In genomic region chr19:5470264-5470671, GRCh38 we compare ENCODE assay signal across 1 cellular context.
TF ChIP-seq lines count a peak whose summit lies in the region.

No MANE protein-coding gene starts in this region.

TF ChIP-seq in HCT116, 20 proteins besides CTCF, POLR2A, EP300 and RAD21 (continued from another document):
- TF ChIP-seq, protein P1, sequence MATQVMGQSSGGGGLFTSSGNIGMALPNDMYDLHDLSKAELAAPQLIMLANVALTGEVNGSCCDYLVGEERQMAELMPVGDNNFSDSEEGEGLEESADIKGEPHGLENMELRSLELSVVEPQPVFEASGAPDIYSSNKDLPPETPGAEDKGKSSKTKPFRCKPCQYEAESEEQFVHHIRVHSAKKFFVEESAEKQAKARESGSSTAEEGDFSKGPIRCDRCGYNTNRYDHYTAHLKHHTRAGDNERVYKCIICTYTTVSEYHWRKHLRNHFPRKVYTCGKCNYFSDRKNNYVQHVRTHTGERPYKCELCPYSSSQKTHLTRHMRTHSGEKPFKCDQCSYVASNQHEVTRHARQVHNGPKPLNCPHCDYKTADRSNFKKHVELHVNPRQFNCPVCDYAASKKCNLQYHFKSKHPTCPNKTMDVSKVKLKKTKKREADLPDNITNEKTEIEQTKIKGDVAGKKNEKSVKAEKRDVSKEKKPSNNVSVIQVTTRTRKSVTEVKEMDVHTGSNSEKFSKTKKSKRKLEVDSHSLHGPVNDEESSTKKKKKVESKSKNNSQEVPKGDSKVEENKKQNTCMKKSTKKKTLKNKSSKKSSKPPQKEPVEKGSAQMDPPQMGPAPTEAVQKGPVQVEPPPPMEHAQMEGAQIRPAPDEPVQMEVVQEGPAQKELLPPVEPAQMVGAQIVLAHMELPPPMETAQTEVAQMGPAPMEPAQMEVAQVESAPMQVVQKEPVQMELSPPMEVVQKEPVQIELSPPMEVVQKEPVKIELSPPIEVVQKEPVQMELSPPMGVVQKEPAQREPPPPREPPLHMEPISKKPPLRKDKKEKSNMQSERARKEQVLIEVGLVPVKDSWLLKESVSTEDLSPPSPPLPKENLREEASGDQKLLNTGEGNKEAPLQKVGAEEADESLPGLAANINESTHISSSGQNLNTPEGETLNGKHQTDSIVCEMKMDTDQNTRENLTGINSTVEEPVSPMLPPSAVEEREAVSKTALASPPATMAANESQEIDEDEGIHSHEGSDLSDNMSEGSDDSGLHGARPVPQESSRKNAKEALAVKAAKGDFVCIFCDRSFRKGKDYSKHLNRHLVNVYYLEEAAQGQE (IDR thresholded peaks at IDR 0.05; ENCODE audit: low read depth) = no peak
- no peak for TF ChIP-seq TCF7L2 (IDR thresholded peaks at IDR 0.05; ENCODE audit: borderline replicate concordance, extremely low read depth, insufficient read depth, insufficient read length)
